Comparison of ENCODE assay signal across 8 cellular contexts in genomic region chr17:62478976-62479894, GRCh38. TPM values are rescaled to one million over a fixed set of nuclear protein-coding genes. Genes with fewer than 3 reads are reported as not detected.
A peak's percentile ranks its signal among the peaks of the same experiment; 100 is the strongest.
DNase-seq lines count a peak whose midpoint lies in the region; ATAC-seq and TF ChIP-seq lines count a peak whose summit lies in the region.
"Not testable (repeated sequence)": the region's sequence is repeated elsewhere in the genome, so short reads cannot be mapped to it uniquely, and the experiment has no call there.

No MANE protein-coding gene starts in this region.

- not testable (repeated sequence) for H2AFZ ChIP-seq in SK-N-SH (ENCODE audit: low read depth)

- TF ChIP-seq RAD21 in SK-N-SH (IDR thresholded peaks at IDR 0.05; ENCODE audit: low read length): not testable (repeated sequence)

- H3F3A ChIP-seq in SK-N-SH (replicated peaks; ENCODE audit: insufficient read depth): peaks cover 20% of the 10 kb centered on the region

- H3K4me1 ChIP-seq in SK-N-SH (ENCODE audit: control insufficient read depth in 1 of 2, insufficient read depth in 2 of 2, low read depth in 1 of 2, low read length in 1 of 2): peaks cover 7 to 13% of the 10 kb centered on the region in 2 experiments; a peak in 3 of 4 replicates
- H3K4me1 ChIP-seq in mucosa of descending colon (ENCODE audit: low read depth): peaks cover 12% of the 10 kb centered on the region

- not testable (repeated sequence) for H3K27me3 Mint-ChIP-seq in activated naive CD4-positive, alpha-beta T cell treated with anti-CD3 and anti-CD28 coated beads for 36 hours (ENCODE audit: low read depth)

- not testable (repeated sequence) for TF ChIP-seq CTCF in SK-N-SH (IDR thresholded peaks at IDR 0.05); mucosa of descending colon (IDR thresholded peaks at IDR 0.05)

- peak overlapping the region; percentile 88 for H3K9ac ChIP-seq in SK-N-SH

- not testable (repeated sequence) for H3K9me2 ChIP-seq in SK-N-SH

- peak overlapping the region; percentile 89 for H3K4me3 Mint-ChIP-seq in activated naive CD4-positive, alpha-beta T cell treated with anti-CD3 and anti-CD28 coated beads for 36 hours

- CTCF ChIA-PET in SK-N-SH (lab: Yijun Ruan, JAX); activated naive CD4-positive, alpha-beta T cell treated with anti-CD3 and anti-CD28 coated beads for 36 hours (lab: Charles Lee): not testable (repeated sequence)

- H3K27ac ChIP-seq in SK-N-SH (ENCODE audit: low read depth in 2 of 2, low read length in 1 of 2): peak overlapping the region; percentile 67 to 81

- peaks cover 35% of the 10 kb centered on the region for H3K4me1 Mint-ChIP-seq in activated naive CD4-positive, alpha-beta T cell treated with anti-CD3 and anti-CD28 coated beads for 36 hours (ENCODE audit: low read depth)

- H3K4me3 ChIP-seq in SK-N-SH (ENCODE audit: low read depth in 2 of 2, low read length in 1 of 2) (peak overlapping the region; percentile 71 to 82), mucosa of descending colon (peak overlapping the region; percentile 48)

- DNase-seq in COLO668 (lab: John Stamatoyannopoulos, UW; ENCODE audit: unreplicated experiment): peak; percentile 40
- DNase-seq in SK-N-SH: peak; percentile 75
- DNase-seq in activated naive CD4-positive, alpha-beta T cell treated with anti-CD3 and anti-CD28 coated beads for 36 hours: peak; percentile 29
- DNase-seq in fibroblast of peridontal ligament (ENCODE audit: extremely low read depth): peak; percentile 17
- DNase-seq in mucosa of descending colon: peak; percentile 49 to 71 (median 67)
- DNase-seq in stimulated activated CD4-positive, alpha-beta T cell treated with anti-CD3 and anti-CD28 coated beads, TNF-alpha, amount 100 ng/mL, for 4 hours (ENCODE audit: low read depth in 3 of 3): peak; percentile 0 to 41 (median 5)

- H3K27me3 ChIP-seq in SK-N-SH (ENCODE audit: insufficient read depth): not testable (repeated sequence)

- H3K9me3 ChIP-seq in SK-N-SH, mucosa of descending colon: not testable (repeated sequence)

- WGBS in SK-N-SH (ENCODE audit: low lambda C conversion rate): 10% methylated on average over 24 of the region's 90 CpGs

- peaks cover 27% of the 10 kb centered on the region for H4K20me1 ChIP-seq in SK-N-SH (ENCODE audit: insufficient read depth)

- intact Hi-C loops in activated naive CD4-positive, alpha-beta T cell treated with anti-CD3 and anti-CD28 coated beads for 36 hours (cut with micrococcal nuclease): loop anchor here (5.0 kb wide), 2 partner anchors 57 to 488 kb away; partner anchors contain the start of genes METTL2A and TANC2
- intact Hi-C loops in mucosa of descending colon (cut with DNase I, micrococcal nuclease): not testable (repeated sequence)

- POLR2A ChIA-PET in SK-N-SH (lab: Yijun Ruan, JAX): not testable (repeated sequence)

- not testable (repeated sequence) for H3K9me3 Mint-ChIP-seq in activated naive CD4-positive, alpha-beta T cell treated with anti-CD3 and anti-CD28 coated beads for 36 hours

- peaks cover 87% of the 10 kb centered on the region for H3K79me2 ChIP-seq in SK-N-SH (ENCODE audit: insufficient read depth)

- ATAC-seq in GM21423 (IDR thresholded peaks at IDR 0.05; ENCODE audit: unreplicated experiment) (peak; percentile 29), HG03469 (IDR thresholded peaks at IDR 0.05; ENCODE audit: unreplicated experiment) (peak; percentile 29), mucosa of descending colon (peak; percentile 68)

- H3K36me3 ChIP-seq in SK-N-SH (replicated peaks in 1 of 2; ENCODE audit: control insufficient read depth in 1 of 2, insufficient read depth in 2 of 2, low read length in 1 of 2): peaks cover 11 to 27% of the 10 kb centered on the region in 2 experiments
- H3K36me3 ChIP-seq in mucosa of descending colon (ENCODE audit: low read depth): not testable (repeated sequence)

- H3K36me3 Mint-ChIP-seq in activated naive CD4-positive, alpha-beta T cell treated with anti-CD3 and anti-CD28 coated beads for 36 hours (ENCODE audit: low read depth): not testable (repeated sequence)

- not testable (repeated sequence) for TF ChIP-seq EP300 in SK-N-SH (IDR thresholded peaks at IDR 0.05; ENCODE audit: borderline replicate concordance in 1 of 2, low read depth in 1 of 2, low read length in 1 of 2)

- H3K4me2 ChIP-seq in SK-N-SH: peak overlapping the region; percentile 92

- H3K27ac Mint-ChIP-seq in activated naive CD4-positive, alpha-beta T cell treated with anti-CD3 and anti-CD28 coated beads for 36 hours: peak overlapping the region; percentile 95

TF ChIP-seq in SK-N-SH, 30 proteins besides CTCF, POLR2A, EP300 and RAD21:
- 0 out of 2 replicates have a peak, but pooled peaks have one; percentile 16 for TF ChIP-seq SIN3A (IDR thresholded peaks at IDR 0.05; ENCODE audit: borderline replicate concordance, low read depth, low read length)
TF ChIP-seq in SK-N-SH: peak in this region for 1; not testable (repeated sequence) for 29.

RNA-seq across cellular contexts. Expression of gene TLK2, which starts 0.6 kb away (rescaled TPM):
- polyA plus RNA-seq in SK-N-SH (2012; rRNA removed): 51.9 and 75.9 TPM in 2 replicates
- polyA plus RNA-seq in SK-N-SH (2012; cell fraction: cytosol; rRNA removed): 56.5 and 64.8 TPM in 2 replicates
- polyA plus RNA-seq in SK-N-SH (2012; cell fraction: nucleus; rRNA removed): 55.6 and 89.0 TPM in 2 replicates
- 10 to 100 TPM; 27.1 to 29.5 TPM for total RNA-seq in activated naive CD4-positive, alpha-beta T cell treated with anti-CD3 and anti-CD28 coated beads for 36 hours
- 10 to 100 TPM; 39.6 to 55.0 (median 47.0) TPM for total RNA-seq in mucosa of descending colon

RNA-seq across cellular contexts. Expression of gene METTL2A, which starts 55.5 kb away (rescaled TPM):
- 16.8 and 20.0 TPM in 2 replicates for polyA plus RNA-seq in SK-N-SH (2012; rRNA removed)
- polyA plus RNA-seq in SK-N-SH (2012; cell fraction: cytosol; rRNA removed): 20.3 and 22.7 TPM in 2 replicates
- 9.0 and 12.0 TPM in 2 replicates for polyA plus RNA-seq in SK-N-SH (2012; cell fraction: nucleus; rRNA removed)
- total RNA-seq in activated naive CD4-positive, alpha-beta T cell treated with anti-CD3 and anti-CD28 coated beads for 36 hours: 10 to 100 TPM; 22.4 to 24.6 TPM
- total RNA-seq in mucosa of descending colon: 10 to 100 TPM; 16.9 to 23.9 (median 21.5) TPM

Comparison
In these comparisons a context has a peak if more than half of its experiments do, and no peak if none do; other contexts are left out.
1. Peak in every context shown above with its lines: DNase-seq, ATAC-seq, H3K4me3 ChIP-seq and H3K27ac ChIP-seq.
2. DNase-seq: peak in every context shown above with its lines; median percentile 75 in SK-N-SH; 67 in mucosa of descending colon; 40 in COLO668; 29 in activated naive CD4-positive, alpha-beta T cell treated with anti-CD3 and anti-CD28 coated beads for 36 hours; 17 in fibroblast of peridontal ligament; 5 in stimulated activated CD4-positive, alpha-beta T cell treated with anti-CD3 and anti-CD28 coated beads, TNF-alpha, amount 100 ng/mL, for 4 hours.